19 cellular contexts compared by ENCODE assay signal in the genomic region with DNA sequence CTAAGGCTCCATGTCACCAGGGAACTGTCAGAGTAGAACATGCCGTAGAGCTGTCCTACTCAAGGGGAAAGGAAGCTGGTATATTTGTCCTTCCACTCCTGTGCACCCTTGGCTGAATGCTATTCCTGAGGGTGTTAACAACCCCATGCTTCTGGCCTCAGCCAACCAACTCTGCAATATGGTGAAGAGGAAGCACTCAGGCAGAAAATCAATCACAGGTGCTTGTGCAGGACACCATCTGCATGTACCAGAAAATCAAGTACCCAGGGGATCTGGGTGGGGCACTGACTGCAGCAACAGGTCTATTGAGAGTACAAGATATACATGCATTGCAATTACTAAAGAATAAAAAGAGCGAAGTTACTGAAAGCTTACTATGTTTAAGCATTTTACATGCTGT. TPM values are rescaled to one million over a fixed set of nuclear protein-coding genes. Genes with fewer than 3 reads are reported as not detected.
DNase-seq lines count a peak whose midpoint lies in the region; ATAC-seq lines count a peak whose summit lies in the region.
"Had no signal": no experiment of that assay in that cellular context is flagged by ENCODE, and none has a peak within 500 bp of the region (broad histone marks: within the 10 kb centered on the region; RNA-seq: fewer than 3 reads in every experiment).

No MANE protein-coding gene starts in this region.

- H3K4me3 Mint-ChIP-seq in memory B cell = peak overlapping the region; percentile 76
- H3K4me3 Mint-ChIP-seq: GM23338; T-helper 1 cell treated with Interleukin-12 subunit alpha and Interleukin-12 subunit beta and Interleukin-4 antibody, amounts not matched to agents 30 μg/mL and 1 μg/mL, for 36 hours had no signal

- no peaks in the 10 kb centered on the region for H3K9me3 ChIP-seq in Karpas-422 (ENCODE audit: low read length)
- H3K9me3 ChIP-seq: testis had no signal

- no peaks in the 10 kb centered on the region for H3K79me2 ChIP-seq in Karpas-422 (ENCODE audit: low read length)

- H3K36me3 ChIP-seq in Karpas-422 (ENCODE audit: insufficient read depth, low read length) = no peaks in the 10 kb centered on the region
- H3K36me3 ChIP-seq: brain microvascular endothelial cell had no signal

- no peaks in the 10 kb centered on the region for H3K27me3 ChIP-seq in Karpas-422 (ENCODE audit: low read length)
- H3K27me3 ChIP-seq: testis had no signal

- no peaks in the 10 kb centered on the region for H3K9me3 Mint-ChIP-seq in memory B cell

- peaks cover 65% of the 10 kb centered on the region for H3K4me1 Mint-ChIP-seq in memory B cell
- H3K4me1 Mint-ChIP-seq: GM23338 had no signal

- no peaks in the 10 kb centered on the region for H3K36me3 Mint-ChIP-seq in memory B cell

- H3K9ac ChIP-seq in Karpas-422 (ENCODE audit: low read length) = peak overlapping the region; percentile 63

- H3K27ac Mint-ChIP-seq in memory B cell = peak overlapping the region; percentile 100
- H3K27ac Mint-ChIP-seq: GM23338; T-helper 1 cell treated with Interleukin-12 subunit alpha and Interleukin-12 subunit beta and Interleukin-4 antibody, amounts not matched to agents 30 μg/mL and 1 μg/mL, for 36 hours had no signal

- H4K20me1 ChIP-seq in Karpas-422 (ENCODE audit: insufficient read depth, low read depth, low read length) = no peaks in the 10 kb centered on the region

- DNase-seq in DMS53 (lab: John Stamatoyannopoulos, UW) = peak; percentile 87
- peak; percentile 94 for DNase-seq in Karpas-422
- DNase-seq in NCI-H524 (lab: John Stamatoyannopoulos, UW) = peak; percentile 57 to 74
- DNase-seq in memory B cell (ENCODE audit: low spot score in 2 of 2) = peak in 1 of 2 donors; percentile 40
- no peak for DNase-seq in HPDE6-E6E7 (ENCODE audit: extremely low spot score)
- DNase-seq: activated CD4-positive, CD25-positive, alpha-beta regulatory T cell; activated naive CD4-positive, alpha-beta T cell treated with Interleukin-2 at 50 U/mL for 16 hours; brain microvascular endothelial cell; head of caudate nucleus; mesenchymal stem cell; NK-92 treated with Interleukin-12 subunit alpha and Interleukin-12 subunit beta, amount 100 ng/mL, for 24 hours; right cardiac atrium; Right ventricle myocardium superior; stimulated activated CD4-positive, alpha-beta T cell treated with anti-CD3 and anti-CD28 coated beads, Interleukin-4, amount 100 ng/mL, for 1 hour; testis had no signal

- no peak overlapping the region for H2AFZ ChIP-seq in Karpas-422 (ENCODE audit: low read length)
- H2AFZ ChIP-seq: GM23338 had no signal

- H3K4me1 ChIP-seq in Karpas-422 (ENCODE audit: low read length) = peaks cover 94% of the 10 kb centered on the region
- H3K4me1 ChIP-seq: testis had no signal

- peak overlapping the region; percentile 81 for H3K4me2 ChIP-seq in Karpas-422 (ENCODE audit: low read depth, low read length, poor library complexity, severe bottlenecking)
- H3K4me2 ChIP-seq: GM23338 had no signal

- no peaks in the 10 kb centered on the region for H3K27me3 Mint-ChIP-seq in memory B cell

- H3K4me3 ChIP-seq in Karpas-422 (ENCODE audit: low read length) = peak overlapping the region; percentile 49
- H3K4me3 ChIP-seq: GM23338, testis had no signal

- peak overlapping the region; percentile 98 for H3K27ac ChIP-seq in Karpas-422 (ENCODE audit: low read length)
- H3K27ac ChIP-seq: brain microvascular endothelial cell, testis had no signal

- H3K9me2 ChIP-seq in Karpas-422 (replicated peaks; ENCODE audit: insufficient read depth, low read length) = no peaks in the 10 kb centered on the region

- peak; percentile 43 for ATAC-seq in memory B cell (ENCODE audit: low read depth)
- no peak for ATAC-seq in HG03025 (IDR thresholded peaks at IDR 0.05; ENCODE audit: low FRiP score, unreplicated experiment)
- no peak for ATAC-seq in HG02623 (IDR thresholded peaks at IDR 0.05; ENCODE audit: unreplicated experiment)
- ATAC-seq: GM23338, right cardiac atrium had no signal

RNA-seq across cellular contexts. Expression of a gene that starts 51.4 kb away (rescaled TPM):
- total RNA-seq in Karpas-422 (2014; rRNA removed; shearing (Covaris generic); ENCODE audit: low replicate concordance) = 77.9 and 93.3 TPM in 2 replicates
